ENCODE assay signal across 20 cellular contexts in the genomic region with DNA sequence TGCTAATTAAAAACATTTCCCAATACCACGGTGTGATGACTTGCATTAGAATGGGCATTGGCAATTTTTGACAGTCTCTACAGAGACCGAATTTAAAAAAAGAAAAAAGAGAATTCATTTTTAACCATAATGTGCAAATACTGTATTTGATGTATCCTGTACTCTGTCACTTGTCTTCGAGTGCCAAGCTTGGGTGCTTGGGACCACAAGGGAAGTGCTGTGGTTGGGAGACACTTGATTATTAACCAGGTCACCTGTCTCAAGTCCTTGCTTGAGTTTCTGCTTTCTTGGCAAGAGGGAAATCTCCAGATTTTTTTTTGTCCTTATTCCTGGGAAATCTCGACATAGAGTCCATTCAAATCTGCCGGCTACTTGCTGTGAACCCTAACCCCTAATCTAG.
DNase-seq lines count a peak whose midpoint lies in the region; ATAC-seq, FAIRE-seq and TF ChIP-seq lines count a peak whose summit lies in the region.
"Had no signal": no experiment of that assay in that cellular context is flagged by ENCODE, and none has a peak within 500 bp of the region (broad histone marks: within the 10 kb centered on the region; RNA-seq: fewer than 3 reads in every experiment).

No MANE protein-coding gene starts in this region.

- peak; percentile 84 for ATAC-seq in GM19463 (IDR thresholded peaks at IDR 0.05; ENCODE audit: unreplicated experiment)
- peak; percentile 88 for ATAC-seq in HG02759 (IDR thresholded peaks at IDR 0.05; ENCODE audit: unreplicated experiment)
- ATAC-seq in HG03354 (IDR thresholded peaks at IDR 0.05; ENCODE audit: poor library complexity, severe bottlenecking, unreplicated experiment) = peak; percentile 94
- ATAC-seq: activated naive CD4-positive, alpha-beta T cell treated with anti-CD3 and anti-CD28 coated beads, Interleukin-2, amount 50 U/mL, for 72 hours; body of pancreas; gastrocnemius medialis; HCT116; left ventricle myocardium superior; Panc1; sciatic nerve had no signal

- no peak overlapping the region for H3K4me3 Mint-ChIP-seq in chondrocyte (ENCODE audit: unreplicated experiment)
- H3K4me3 Mint-ChIP-seq: CD8-positive, alpha-beta memory T cell; dendritic cell treated with granulocyte-macrophage colony-stimulating factor and Interleukin-4, amounts not matched to agents 40 ng/mL and 50 ng/mL, for 4 days had no signal

- no peaks in the 10 kb centered on the region for H3K27me3 Mint-ChIP-seq in chondrocyte (ENCODE audit: low read depth)
- H3K27me3 Mint-ChIP-seq: CD8-positive, alpha-beta memory T cell; dendritic cell treated with granulocyte-macrophage colony-stimulating factor and Interleukin-4, amounts not matched to agents 40 ng/mL and 50 ng/mL, for 4 days had no signal

- peak; percentile 75 for FAIRE-seq in GM18507 (lab: Jason Lieb, UNC)

- H3K27ac Mint-ChIP-seq in chondrocyte (ENCODE audit: unreplicated experiment) = no peak overlapping the region
- H3K27ac Mint-ChIP-seq: activated naive CD4-positive, alpha-beta T cell treated with anti-CD3 and anti-CD28 coated beads, Interleukin-2, amount 50 U/mL, for 72 hours; CD8-positive, alpha-beta memory T cell; dendritic cell treated with granulocyte-macrophage colony-stimulating factor and Interleukin-4, amounts not matched to agents 40 ng/mL and 50 ng/mL, for 4 days had no signal

- no peak for TF ChIP-seq CTCF in chondrocyte (IDR thresholded peaks at IDR 0.05)

- no peaks in the 10 kb centered on the region for H3K36me3 Mint-ChIP-seq in chondrocyte (ENCODE audit: low read depth)
- H3K36me3 Mint-ChIP-seq: activated naive CD4-positive, alpha-beta T cell treated with anti-CD3 and anti-CD28 coated beads, Interleukin-2, amount 50 U/mL, for 72 hours; CD8-positive, alpha-beta memory T cell had no signal

- peaks cover 12% of the 10 kb centered on the region for H3K9me3 Mint-ChIP-seq in chondrocyte (ENCODE audit: low read depth)
- H3K9me3 Mint-ChIP-seq: dendritic cell treated with granulocyte-macrophage colony-stimulating factor and Interleukin-4, amounts not matched to agents 40 ng/mL and 50 ng/mL, for 4 days had no signal

- DNase-seq in GM18507 (ENCODE audit: extremely low spot score, insufficient read length, low read depth) = no peak
- DNase-seq in occipital lobe (lab: John Stamatoyannopoulos, UW) = no peak
- DNase-seq in HCEC 1CT = no peak
- no peak for DNase-seq in chondrocyte (ENCODE audit: low spot score)
- no peak for DNase-seq in cortex of kidney (lab: John Stamatoyannopoulos, UW)
- DNase-seq: activated CD4-positive, alpha-beta T cell treated with anti-CD3 and anti-CD28 coated beads, Interleukin-2, amount 50 U/mL, for 1 hour; body of pancreas; CD8-positive, alpha-beta memory T cell; gastrocnemius medialis; left ventricle myocardium superior; NCI-H526 treated with DMSO at 0.1 percent for 48 hours; stimulated activated CD4-positive, alpha-beta T cell treated with anti-CD3 and anti-CD28 coated beads, Interleukin-1b, Interleukin-23, amount 100 ng/mL, for 48 hours had no signal

- no peaks in the 10 kb centered on the region for H3K4me1 Mint-ChIP-seq in chondrocyte (ENCODE audit: low read depth)
- H3K4me1 Mint-ChIP-seq: CD8-positive, alpha-beta memory T cell had no signal
